In the genomic region with DNA sequence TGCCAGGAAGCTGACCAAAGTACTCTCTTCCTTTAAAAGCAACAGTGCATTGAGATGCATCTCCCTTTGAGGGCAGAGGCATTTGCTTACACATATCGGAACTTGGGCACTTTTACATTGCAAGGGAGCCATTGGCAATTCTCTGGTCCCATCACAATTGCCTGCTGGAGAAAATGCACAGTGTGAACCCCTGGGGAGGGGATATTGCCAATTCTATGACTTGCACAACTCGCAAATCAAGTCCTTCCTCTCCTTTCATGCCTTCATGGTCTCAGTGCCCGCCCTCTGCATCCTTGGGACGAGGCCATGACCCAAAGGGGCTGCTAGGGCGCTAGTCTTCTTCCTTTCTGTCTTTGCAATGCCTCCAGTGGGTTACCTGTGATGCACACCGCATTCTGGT, we compare ENCODE assay signal across 27 cellular contexts. TPM values are rescaled to one million over a fixed set of nuclear protein-coding genes. Genes with fewer than 3 reads are reported as not detected.
"Had no signal": no experiment of that assay in that cellular context is flagged by ENCODE, and none has a peak within 500 bp of the region (broad histone marks: within the 10 kb centered on the region; RNA-seq: fewer than 3 reads in every experiment).

No MANE protein-coding gene starts in this region.

- H3K27me3 ChIP-seq: cardiac muscle cell, Peyer's patch, SJCRH30 had no signal

- H3K9me3 ChIP-seq: MG63, Peyer's patch, SJCRH30, SK-N-SH had no signal

- H3K4me3 ChIP-seq: cardiac muscle cell, MG63, Peyer's patch, SJCRH30 had no signal

- H3K27ac Mint-ChIP-seq: activated CD8-positive, alpha-beta T cell treated with anti-CD3 and anti-CD28 coated beads for 36 hours; activated naive CD4-positive, alpha-beta T cell treated with anti-CD3 and anti-CD28 coated beads, Interleukin-2, amount 10 ng/mL, durations not matched to agents 7 days and 5 days; activated naive CD8-positive, alpha-beta T cell treated with anti-CD3 and anti-CD28 coated beads for 36 hours; activated T-cell treated with anti-CD3 and anti-CD28 coated beads, Interleukin-2, amount 50 U/mL, for 72 hours; activated T-helper 2 cell treated with anti-CD3 and anti-CD28 coated beads, Interferon-gamma antibody, Interleukin-2, Interleukin-4, amounts not matched to agents 10 μg/mL and 5 μg/mL and 100 μg/mL, durations not matched to agents 14 hours and 24 hours and 36 hours had no signal

- H3K9me3 Mint-ChIP-seq: activated CD8-positive, alpha-beta T cell treated with anti-CD3 and anti-CD28 coated beads for 36 hours; activated naive CD4-positive, alpha-beta T cell treated with anti-CD3 and anti-CD28 coated beads, Interleukin-2, amount 10 ng/mL, durations not matched to agents 7 days and 5 days; activated naive CD8-positive, alpha-beta T cell treated with anti-CD3 and anti-CD28 coated beads for 36 hours; activated T-cell treated with anti-CD3 and anti-CD28 coated beads, Interleukin-2, amount 50 U/mL, for 72 hours; activated T-helper 2 cell treated with anti-CD3 and anti-CD28 coated beads, Interferon-gamma antibody, Interleukin-2, Interleukin-4, amounts not matched to agents 10 μg/mL and 5 μg/mL and 100 μg/mL, durations not matched to agents 14 hours and 24 hours and 36 hours had no signal

- H3K4me3 Mint-ChIP-seq: activated CD8-positive, alpha-beta T cell treated with anti-CD3 and anti-CD28 coated beads for 36 hours; activated naive CD4-positive, alpha-beta T cell treated with anti-CD3 and anti-CD28 coated beads, Interleukin-2, amount 10 ng/mL, durations not matched to agents 7 days and 5 days; activated naive CD8-positive, alpha-beta T cell treated with anti-CD3 and anti-CD28 coated beads for 36 hours; activated T-cell treated with anti-CD3 and anti-CD28 coated beads, Interleukin-2, amount 50 U/mL, for 72 hours had no signal

- H3K9ac ChIP-seq: SK-N-SH had no signal

- DNase-seq: activated CD4-positive, alpha-beta T cell treated with anti-CD3 and anti-CD28 coated beads for 4 hours; activated CD8-positive, alpha-beta memory T cell treated with anti-CD3 and anti-CD28 coated beads, Interleukin-2, amount 50 U/mL, for 4 hours; activated CD8-positive, alpha-beta T cell treated with anti-CD3 and anti-CD28 coated beads for 36 hours; activated gamma-delta T cell treated with Interleukin-2 at 50 U/mL for 16 hours; activated naive CD4-positive, alpha-beta T cell treated with anti-CD3 and anti-CD28 coated beads, Interleukin-2, amount 10 ng/mL, durations not matched to agents 7 days and 5 days; activated naive CD8-positive, alpha-beta T cell treated with anti-CD3 and anti-CD28 coated beads for 36 hours; activated T-cell treated with anti-CD3 and anti-CD28 coated beads, Interleukin-2, amount 50 U/mL, for 72 hours; brain microvascular endothelial cell; MG63; MV-4-11; NCI-H1105; NCI-H1436; NCI-H1694 treated with DMSO at 0.1 percent for 48 hours; NCI-H2029 treated with DMSO at 0.1 percent for 48 hours; NCI-H510A treated with DMSO at 0.1 percent for 48 hours; NK-92 treated with Interleukin-12 subunit alpha and Interleukin-12 subunit beta, amount 100 ng/mL, for 24 hours; Peyer's patch; Right ventricle myocardium superior; SJCRH30; SK-N-SH; T-helper 1 cell had no signal

- H3K4me1 Mint-ChIP-seq: activated naive CD4-positive, alpha-beta T cell treated with anti-CD3 and anti-CD28 coated beads, Interleukin-2, amount 10 ng/mL, durations not matched to agents 7 days and 5 days; activated naive CD8-positive, alpha-beta T cell treated with anti-CD3 and anti-CD28 coated beads for 36 hours had no signal

- H3K27ac ChIP-seq: brain microvascular endothelial cell, cardiac muscle cell, Peyer's patch, RWPE1, SJCRH30, VCaP had no signal

- H3K4me2 ChIP-seq: SK-N-SH had no signal

- ATAC-seq: activated CD4-positive, CD25-positive, alpha-beta regulatory T cell treated with anti-CD3 and anti-CD28 coated beads, Interleukin-2, amount 50 U/mL, for 24 hours; activated CD8-positive, alpha-beta T cell treated with anti-CD3 and anti-CD28 coated beads for 36 hours; activated T-cell treated with anti-CD3 and anti-CD28 coated beads, Interleukin-2, amount 50 U/mL, for 72 hours had no signal

- H3K36me3 ChIP-seq: brain microvascular endothelial cell, cardiac muscle cell, MG63, Peyer's patch, SJCRH30 had no signal

- H3K4me1 ChIP-seq: Peyer's patch, SJCRH30 had no signal

- H3K36me3 Mint-ChIP-seq: activated naive CD4-positive, alpha-beta T cell treated with anti-CD3 and anti-CD28 coated beads, Interleukin-2, amount 10 ng/mL, durations not matched to agents 7 days and 5 days; activated naive CD8-positive, alpha-beta T cell treated with anti-CD3 and anti-CD28 coated beads for 36 hours had no signal

RNA-seq across cellular contexts. Expression of gene AVPR2, which starts 59.3 kb away (rescaled TPM):
- total RNA-seq: activated CD8-positive, alpha-beta T cell treated with anti-CD3 and anti-CD28 coated beads for 36 hours; activated naive CD8-positive, alpha-beta T cell treated with anti-CD3 and anti-CD28 coated beads for 36 hours; activated T-cell treated with anti-CD3 and anti-CD28 coated beads, Interleukin-2, amount 50 U/mL, for 72 hours; activated T-helper 2 cell treated with anti-CD3 and anti-CD28 coated beads, Interferon-gamma antibody, Interleukin-2, Interleukin-4, amounts not matched to agents 10 μg/mL and 5 μg/mL and 100 μg/mL, durations not matched to agents 14 hours and 24 hours and 36 hours; cardiac muscle cell; SJCRH30; T-helper 2 cell treated with Interferon-gamma antibody and Interleukin-4, amounts not matched to agents 100 ng/mL and 5 ng/mL, for 36 hours had no signal
